9 cellular contexts compared by ENCODE assay signal in the genomic region with DNA sequence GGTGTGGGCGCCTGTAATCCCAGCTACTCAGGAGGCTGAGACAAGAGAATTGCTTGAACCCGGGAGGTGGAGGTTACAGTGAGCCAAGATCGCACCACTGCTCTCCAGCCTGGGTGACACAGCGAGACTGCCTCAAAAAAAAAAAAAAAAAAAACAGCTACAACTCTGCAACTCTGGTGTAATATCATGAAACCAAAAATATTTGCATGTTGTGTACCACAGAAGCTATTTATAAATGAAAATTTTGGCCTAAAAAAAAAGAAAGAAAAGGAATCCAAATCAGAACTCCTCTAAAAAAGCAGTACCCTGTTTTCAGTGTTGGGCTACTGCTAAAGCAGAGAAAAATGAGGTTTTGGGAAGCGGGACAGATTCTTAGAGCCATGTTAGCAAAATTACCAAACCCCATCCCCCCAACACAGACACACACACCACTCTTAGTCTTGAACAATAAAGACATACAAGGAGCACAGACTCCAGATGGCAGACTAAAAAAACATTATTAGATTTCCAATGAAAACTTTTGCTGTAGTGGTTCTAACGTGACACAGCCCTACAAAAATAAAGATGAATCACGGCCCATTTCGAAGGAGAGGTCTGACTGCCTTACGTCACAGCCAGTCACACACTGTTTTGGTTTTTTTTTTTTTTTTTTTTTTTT. TPM values are rescaled to one million over a fixed set of nuclear protein-coding genes. Genes with fewer than 3 reads are reported as not detected.
A peak's percentile ranks its signal among the peaks of the same experiment; 100 is the strongest.
DNase-seq lines count a peak whose midpoint lies in the region; ATAC-seq and TF ChIP-seq lines count a peak whose summit lies in the region.
"Had no signal": no experiment of that assay in that cellular context is flagged by ENCODE, and none has a peak within 500 bp of the region (broad histone marks: within the 10 kb centered on the region; RNA-seq: fewer than 3 reads in every experiment).

No MANE protein-coding gene starts in this region.

- no peaks in the 10 kb centered on the region for H3K27me3 ChIP-seq in kidney epithelial cell (ENCODE audit: control insufficient read depth, insufficient read depth, low read length)

- H3K4me3 ChIP-seq in kidney epithelial cell (ENCODE audit: low read depth, low read length) = no peak overlapping the region

- peak; percentile 93 for DNase-seq in AG08395 (ENCODE audit: low spot score)
- DNase-seq in HCEC 1CT = peak; percentile 9
- DNase-seq in amniotic epithelial cell (ENCODE audit: low read depth) = peak; percentile 21
- DNase-seq in kidney epithelial cell (ENCODE audit: low read depth) = peak; percentile 5
- no peak for DNase-seq in NCI-H1105 treated with DMSO at 0.1 percent for 48 hours (lab: John Stamatoyannopoulos, UW)
- no peak for DNase-seq in cortex of kidney (lab: John Stamatoyannopoulos, UW)
- DNase-seq: SHP77 treated with DMSO at 0.1 percent for 48 hours had no signal

- H3K36me3 ChIP-seq in kidney epithelial cell (ENCODE audit: control insufficient read depth, insufficient read depth, low read length) = no peaks in the 10 kb centered on the region

- ATAC-seq in GM19467 (IDR thresholded peaks at IDR 0.05; ENCODE audit: unreplicated experiment) = no peak
- ATAC-seq in HG03175 (IDR thresholded peaks at IDR 0.05; ENCODE audit: unreplicated experiment) = no peak

- no peak for TF ChIP-seq CTCF in kidney epithelial cell (IDR thresholded peaks at IDR 0.05; ENCODE audit: insufficient read depth, low read length, poor library complexity, severe bottlenecking)

RNA-seq across cellular contexts. Expression of gene INSR, which starts 51.5 kb away (rescaled TPM):
- total RNA-seq in kidney epithelial cell = 15.5 and 23.1 TPM in 2 replicates

Comparison
In these comparisons a context has a peak if more than half of its experiments do, and no peak if none do; other contexts are left out.
1. DNase-seq: peak in AG08395 (single experiment), HCEC 1CT (single experiment), amniotic epithelial cell (single experiment) and kidney epithelial cell (single experiment); none in NCI-H1105 treated with DMSO at 0.1 percent for 48 hours (single experiment) and cortex of kidney (single experiment).